Comparison of ENCODE assay signal across 19 cellular contexts in genomic region chr10:42950606-42951485, GRCh38.
DNase-seq lines count a peak whose midpoint lies in the region; ATAC-seq, FAIRE-seq and TF ChIP-seq lines count a peak whose summit lies in the region.
"Had no signal": no experiment of that assay in that cellular context is flagged by ENCODE, and none has a peak within 500 bp of the region (broad histone marks: within the 10 kb centered on the region; RNA-seq: fewer than 3 reads in every experiment).

No MANE protein-coding gene starts in this region.

- no peak overlapping the region for H3K14ac ChIP-seq in H1 (ENCODE audit: insufficient read length)

- H4K91ac ChIP-seq in H1 (replicated peaks; ENCODE audit: insufficient read length, low read length): no peak overlapping the region

- H3K4me2 ChIP-seq in H1 (ENCODE audit: insufficient read depth in 1 of 2, low read depth in 2 of 2, low read length in 2 of 2): peak overlapping the region; percentile 56 to 89
- H3K4me2 ChIP-seq: A549; BLaER1 treated with 17β-estradiol and CSF1 and Interleukin-3, amounts not matched to agents 10 nM and 100 nM had no signal

- intact Hi-C loops in mucosa of descending colon (cut with DNase I, micrococcal nuclease): no loop called here

- H3K36me3 ChIP-seq in H1 (ENCODE audit: control insufficient read depth in 2 of 4, insufficient read depth in 4 of 4, low read length in 3 of 4): no peaks in the 10 kb centered on the region
- no peaks in the 10 kb centered on the region for H3K36me3 ChIP-seq in mucosa of descending colon (ENCODE audit: low read depth)
- H3K36me3 ChIP-seq in suprapubic skin: no peaks in the 10 kb centered on the region
- H3K36me3 ChIP-seq: ascending aorta; BLaER1 treated with 17β-estradiol and CSF1 and Interleukin-3, amounts not matched to agents 10 nM and 100 nM; prostate gland; thoracic aorta had no signal

- TF ChIP-seq POLR2A in H1 (IDR thresholded peaks at IDR 0.05; ENCODE audit: control extremely low read depth in 1 of 2, low read depth in 2 of 2, low read length in 2 of 2) (no peak), suprapubic skin (IDR thresholded peaks at IDR 0.05) (no peak)

- H3K9me3 ChIP-seq in H1 (ENCODE audit: insufficient read depth in 2 of 2, low read depth in 1 of 2, low read length in 1 of 2) (no peaks in the 10 kb centered on the region), mucosa of descending colon (no peaks in the 10 kb centered on the region), suprapubic skin (no peaks in the 10 kb centered on the region)
- H3K9me3 ChIP-seq: A549, ascending aorta, prostate gland, thoracic aorta had no signal

- no peak overlapping the region for H2BK120ac ChIP-seq in H1 (replicated peaks; ENCODE audit: low read depth, low read length)

- no peak for TF ChIP-seq CTCF in H1 (IDR thresholded peaks at IDR 0.05; ENCODE audit: control extremely low read depth in 1 of 3, insufficient read depth in 1 of 3, low read depth in 1 of 3, low read length in 3 of 3)
- no peak for TF ChIP-seq CTCF in mucosa of descending colon (IDR thresholded peaks at IDR 0.05)
- no peak for TF ChIP-seq CTCF in suprapubic skin (IDR thresholded peaks at IDR 0.05)

- ATAC-seq in mucosa of descending colon (no peak), GM18861 (IDR thresholded peaks at IDR 0.05; ENCODE audit: unreplicated experiment) (no peak), GM18498 (IDR thresholded peaks at IDR 0.05; ENCODE audit: unreplicated experiment) (no peak)

- peaks cover 0 to 10% (median 2%) of the 10 kb centered on the region in 4 experiments; a peak in 3 of 7 replicates for H3K27me3 ChIP-seq in H1 (replicated peaks in 1 of 4; ENCODE audit: control insufficient read depth in 3 of 4, extremely low read depth in 1 of 4, insufficient read depth in 3 of 4, low read length in 3 of 4)
- peaks cover 12% of the 10 kb centered on the region for H3K27me3 ChIP-seq in suprapubic skin
- H3K27me3 ChIP-seq: ascending aorta; BLaER1 treated with 17β-estradiol and CSF1 and Interleukin-3, amounts not matched to agents 10 nM and 100 nM had no signal

- H3K79me1 ChIP-seq in H1 (ENCODE audit: low read depth, low read length): no peaks in the 10 kb centered on the region

- no peak overlapping the region for H2AK5ac ChIP-seq in H1 (ENCODE audit: low read depth, low read length)

- no peak overlapping the region for H3K4ac ChIP-seq in H1 (replicated peaks; ENCODE audit: insufficient read length, low read depth, low read length)

- peak overlapping the region; percentile 60; the same call in 1 of the 2 replicates for H2BK5ac ChIP-seq in H1 (ENCODE audit: low read depth, low read length)

- CTCF ChIA-PET in H1 (lab: Charles Lee; ENCODE audit: partially characterized antibody): interaction anchor here (0.9 to 2.1 kb wide), 8 partner anchors 10 to 128 kb away, joined by 3 to 18 read pairs (median 5); no protein-coding TSS in a partner anchor

- no peak overlapping the region for H3K9ac ChIP-seq in H1 (replicated peaks in 1 of 4; ENCODE audit: extremely low read depth in 1 of 4, low read depth in 3 of 4, low read length in 3 of 4)
- H3K9ac ChIP-seq: BLaER1 treated with 17β-estradiol and CSF1 and Interleukin-3, amounts not matched to agents 10 nM and 100 nM had no signal

- WGBS in H1 (ENCODE audit: extremely low coverage in 1 of 2, insufficient coverage in 1 of 2, insufficient read length in 1 of 2, insufficient replicate concordance in 2 of 2, low coverage in 1 of 2, low lambda C conversion rate in 2 of 2, missing lambda C conversion rate in 1 of 2), 2 experiments: 81% methylated on average over 27 of the region's 27 CpGs; no CpG with 5 or more reads in 1 of the 2 experiments
- 49% methylated on average over 24 of the region's 27 CpGs for WGBS in suprapubic skin

- H3K27ac ChIP-seq in H1 (ENCODE audit: low read depth, low read length): no peak overlapping the region
- H3K27ac ChIP-seq in suprapubic skin: no peak overlapping the region
- H3K27ac ChIP-seq: A549; ascending aorta; BLaER1 treated with 17β-estradiol and CSF1 and Interleukin-3, amounts not matched to agents 10 nM and 100 nM; prostate gland; thoracic aorta had no signal

- H3K79me2 ChIP-seq in H1 (ENCODE audit: control insufficient read depth in 1 of 2, insufficient read depth in 2 of 2, low read length in 2 of 2): no peaks in the 10 kb centered on the region

- TF ChIP-seq EP300 in H1 (IDR thresholded peaks at IDR 0.05; ENCODE audit: borderline replicate concordance in 1 of 2, low read depth in 2 of 2, low read length in 2 of 2): no peak
- TF ChIP-seq EP300 in suprapubic skin (IDR thresholded peaks at IDR 0.05): no peak

- no peak overlapping the region for H4K5ac ChIP-seq in H1 (ENCODE audit: insufficient read length, low read depth, low read length)

- POLR2A ChIA-PET in H1 (lab: Charles Lee; ENCODE audit: partially characterized antibody): interaction anchor here (1.2 kb wide), 2 partner anchors 11 to 24 kb away, joined by 3 to 4 read pairs; no protein-coding TSS in a partner anchor

- TF ChIP-seq RAD21 in H1 (IDR thresholded peaks at IDR 0.05 in 1 of 2, conservative IDR thresholded peaks at IDR 0.05 in 1 of 2; ENCODE audit: low read depth in 2 of 2, low read length in 2 of 2): no peak

- peak overlapping the region; percentile 60; the same call in 1 of the 2 replicates for H2BK12ac ChIP-seq in H1 (ENCODE audit: low read depth, low read length)

- peak; percentile 36 for DNase-seq in activated effector memory CD4-positive, alpha-beta T cell treated with anti-CD3 and anti-CD28 coated beads, Interleukin-2, amount 50 U/mL, for 16 hours
- no peak for DNase-seq in activated effector memory CD4-positive, alpha-beta T cell treated with Interleukin-2 at 50 U/mL for 16 hours
- DNase-seq in H1 (ENCODE audit: low read depth in 1 of 2, low spot score in 2 of 2) (peak in 1 of 2 experiments; percentile 44), mucosa of descending colon (peak in 2 of 3 donors; percentile 10 to 26), suprapubic skin (ENCODE audit: low spot score in 2 of 2) (peak in 1 of 2 donors; percentile 59), activated gamma-delta T cell (lab: John Stamatoyannopoulos, UW) (no peak)
- DNase-seq: activated naive CD4-positive, alpha-beta T cell treated with anti-CD3 and anti-CD28 coated beads for 36 hours; hypothalamus; NCI-H1930; NCI-H524 treated with DMSO at 0.1 percent for 48 hours; T1000 had no signal

- H3K4me1 ChIP-seq in H1 (replicated peaks in 1 of 4; ENCODE audit: control insufficient read depth in 3 of 4, insufficient read depth in 4 of 4, low read length in 3 of 4) (peaks cover 0 to 12% (median 8%) of the 10 kb centered on the region in 4 experiments; a peak in 4 of 7 replicates), mucosa of descending colon (ENCODE audit: low read depth) (no peaks in the 10 kb centered on the region), suprapubic skin (peaks cover 21% of the 10 kb centered on the region)
- H3K4me1 ChIP-seq: A549, ascending aorta, prostate gland had no signal

- H3K56ac ChIP-seq in H1 (replicated peaks; ENCODE audit: insufficient read length, low read depth, low read length): no peak overlapping the region

- peak overlapping the region; percentile 81; the same call in 1 of the 2 replicates for H2BK15ac ChIP-seq in H1 (ENCODE audit: low read length)

- no peak for FAIRE-seq in H1 (lab: Jason Lieb, UNC)
- FAIRE-seq: A549, D721Med had no signal

- no peak overlapping the region for H3K18ac ChIP-seq in H1 (ENCODE audit: extremely low read depth, low read length)

- no peak overlapping the region for H4K8ac ChIP-seq in H1 (ENCODE audit: extremely low read depth, insufficient read depth, low read length)

- H4K20me1 ChIP-seq in H1 (replicated peaks in 1 of 2; ENCODE audit: control insufficient read depth in 1 of 2, insufficient read depth in 2 of 2, low read length in 2 of 2): no peaks in the 10 kb centered on the region
- H4K20me1 ChIP-seq: BLaER1 treated with 17β-estradiol and CSF1 and Interleukin-3, amounts not matched to agents 10 nM and 100 nM had no signal

- no peak overlapping the region for H3K23ac ChIP-seq in H1 (ENCODE audit: insufficient read length)

- H2BK20ac ChIP-seq in H1 (ENCODE audit: low read length): no peak overlapping the region

- peak overlapping the region; percentile 63; the same call in 1 of the 2 replicates for H2AFZ ChIP-seq in H1 (ENCODE audit: low read length)

- H3K4me3 ChIP-seq in H1 (ENCODE audit: extremely low read depth in 1 of 4, insufficient read depth in 2 of 4, low read depth in 3 of 4, low read length in 4 of 4) (peak overlapping the region; percentile 11 to 55 (median 24); a peak in 6 of 8 replicates), mucosa of descending colon (no peak overlapping the region), suprapubic skin (peak overlapping the region; percentile 27)
- H3K4me3 ChIP-seq: A549; ascending aorta; BLaER1 treated with 17β-estradiol and CSF1 and Interleukin-3, amounts not matched to agents 10 nM and 100 nM; prostate gland; thoracic aorta had no signal

- H3K23me2 ChIP-seq in H1 (ENCODE audit: low read depth, low read length): peaks cover 10% of the 10 kb centered on the region; the same call in 1 of the 2 replicates

TF ChIP-seq in H1, 55 proteins besides CTCF, POLR2A, EP300 and RAD21:
- no peak for TF ChIP-seq RFX5 (IDR thresholded peaks at IDR 0.05; ENCODE audit: borderline replicate concordance, low read depth, low read length)
- TF ChIP-seq GABPA (IDR thresholded peaks at IDR 0.05; ENCODE audit: borderline replicate concordance, insufficient read depth, low read length): no peak
- no peak for TF ChIP-seq NANOG (IDR thresholded peaks at IDR 0.05; ENCODE audit: insufficient read depth, low read depth, low read length, poor library complexity, severe bottlenecking)
- TF ChIP-seq FOSL1 (IDR thresholded peaks at IDR 0.05; ENCODE audit: insufficient read depth, low read depth, low read length): no peak
- no peak for TF ChIP-seq SIX5 (IDR thresholded peaks at IDR 0.05; ENCODE audit: low read depth, low read length)
- no peak for TF ChIP-seq TBP (IDR thresholded peaks at IDR 0.05; ENCODE audit: low read depth, low read length)
- no peak for TF ChIP-seq TAF1 (IDR thresholded peaks at IDR 0.05; ENCODE audit: low read depth, low read length)
- TF ChIP-seq ATF3 (IDR thresholded peaks at IDR 0.05; ENCODE audit: insufficient read depth, low read depth, low read length): no peak
- no peak for TF ChIP-seq CHD1 (IDR thresholded peaks at IDR 0.05; ENCODE audit: low read depth, low read length)
- no peak for TF ChIP-seq SUZ12 (IDR thresholded peaks at IDR 0.05; ENCODE audit: low read length)
- no peak for TF ChIP-seq SP4 (IDR thresholded peaks at IDR 0.05; ENCODE audit: low read length)

Comparison
In these comparisons a context has a peak if more than half of its experiments do, and no peak if none do; other contexts are left out.
1. DNase-seq: peak in activated effector memory CD4-positive, alpha-beta T cell treated with anti-CD3 and anti-CD28 coated beads, Interleukin-2, amount 50 U/mL, for 16 hours (single experiment) and mucosa of descending colon (2 of 3); none in activated effector memory CD4-positive, alpha-beta T cell treated with Interleukin-2 at 50 U/mL for 16 hours (single experiment) and activated gamma-delta T cell (single experiment).